Comparison of ENCODE assay signal across 11 cellular contexts in the genomic region with DNA sequence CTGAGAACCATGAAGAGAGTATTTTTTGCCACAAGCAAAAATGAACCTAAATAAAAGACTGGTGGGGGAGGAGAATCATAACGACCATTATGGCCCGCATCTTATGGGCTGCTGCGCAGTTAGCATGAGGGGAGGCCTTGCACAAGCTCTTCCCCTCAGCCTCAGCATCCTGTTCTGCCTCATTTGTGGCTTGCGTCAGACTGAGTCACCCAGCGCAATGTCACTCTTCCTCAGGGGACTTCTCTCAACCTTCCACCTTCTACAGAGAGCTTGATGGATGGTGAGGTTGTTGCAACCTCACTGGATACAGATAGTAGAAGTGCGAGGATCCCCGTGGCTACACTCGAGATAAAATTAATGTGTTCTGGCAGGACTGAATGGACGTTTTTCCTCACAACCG. TPM values are rescaled to one million over a fixed set of nuclear protein-coding genes. Genes with fewer than 3 reads are reported as not detected.
DNase-seq lines count a peak whose midpoint lies in the region; ATAC-seq, FAIRE-seq and TF ChIP-seq lines count a peak whose summit lies in the region.
"Had no signal": no experiment of that assay in that cellular context is flagged by ENCODE, and none has a peak within 500 bp of the region (broad histone marks: within the 10 kb centered on the region; RNA-seq: fewer than 3 reads in every experiment).

No MANE protein-coding gene starts in this region.

- no peaks in the 10 kb centered on the region for H3K79me2 ChIP-seq in HepG2 (ENCODE audit: insufficient read depth, low read length)

- H3K4me1 ChIP-seq in CD4-positive, alpha-beta memory T cell (ENCODE audit: insufficient read depth, low read length) = no peaks in the 10 kb centered on the region
- 0 out of 2 replicates have a peak, but pooled peaks cover 10% of the 10 kb centered on the region for H3K4me1 ChIP-seq in HepG2 (ENCODE audit: insufficient read depth, low read length)
- H3K4me1 ChIP-seq in thyroid gland = no peaks in the 10 kb centered on the region
- H3K4me1 ChIP-seq in prostate gland (replicated peaks) = no peaks in the 10 kb centered on the region
- H3K4me1 ChIP-seq: gastrocnemius medialis had no signal

- TF ChIP-seq CTCF in HepG2 (CRISPR knock-in tag; IDR thresholded peaks at IDR 0.05) (no peak), thyroid gland (IDR thresholded peaks at IDR 0.05) (no peak), prostate gland (IDR thresholded peaks at IDR 0.05) (no peak)

- peak in 3 of 5 donors; percentile 23 to 47 (median 24) for DNase-seq in CD4-positive, alpha-beta memory T cell
- DNase-seq in UCSD-AML1 (lab: John Stamatoyannopoulos, UW; ENCODE audit: unreplicated experiment) = peak; percentile 45
- no peak for DNase-seq in HepG2 (ENCODE audit: low spot score)
- DNase-seq in thyroid gland = no peak
- no peak for DNase-seq in urothelium cell line (ENCODE audit: low spot score)
- DNase-seq in prostate gland (ENCODE audit: low spot score) = no peak
- DNase-seq: activated CD4-positive, CD25-positive, alpha-beta regulatory T cell treated with anti-CD3 and anti-CD28 coated beads, Interleukin-2, amount 50 U/mL, for 72 hours; gastrocnemius medialis had no signal

- TF ChIP-seq POLR2A in HepG2 (IDR thresholded peaks at IDR 0.05; ENCODE audit: insufficient read depth in 1 of 2, low read depth in 2 of 2, low read length in 2 of 2) = no peak
- TF ChIP-seq POLR2A in thyroid gland (IDR thresholded peaks at IDR 0.05) = no peak
- TF ChIP-seq POLR2A in prostate gland (IDR thresholded peaks at IDR 0.05) = no peak

- no peak overlapping the region for H3K4me3 ChIP-seq in CD4-positive, alpha-beta memory T cell (ENCODE audit: low read length in 2 of 2)
- no peak overlapping the region for H3K4me3 ChIP-seq in HepG2 (replicated peaks in 1 of 3; ENCODE audit: insufficient read depth in 1 of 3, low read depth in 2 of 3, low read length in 3 of 3)
- H3K4me3 ChIP-seq in thyroid gland (replicated peaks in 1 of 3) = no peak overlapping the region
- no peak overlapping the region for H3K4me3 ChIP-seq in prostate gland
- H3K4me3 ChIP-seq: gastrocnemius medialis had no signal

- no peak for TF ChIP-seq RAD21 in HepG2 (CRISPR knock-in tag; IDR thresholded peaks at IDR 0.05)

- peaks cover 22 to 36% of the 10 kb centered on the region in 2 donors for H3K36me3 Mint-ChIP-seq in CD4-positive, alpha-beta memory T cell

- H3K27me3 ChIP-seq in CD4-positive, alpha-beta memory T cell (ENCODE audit: insufficient read depth, low read length) = no peaks in the 10 kb centered on the region
- H3K27me3 ChIP-seq in HepG2 (ENCODE audit: control insufficient read depth in 1 of 2, insufficient read depth in 2 of 2, low read length in 2 of 2) (peaks cover 0 to under 1% of the 10 kb centered on the region in 2 experiments; a peak in 1 of 5 replicates), thyroid gland (no peaks in the 10 kb centered on the region), prostate gland (replicated peaks; ENCODE audit: insufficient read depth) (no peaks in the 10 kb centered on the region)

- no TSS peak for BruUV-seq in HepG2 (replicated peaks; lab: Mats Ljungman, UMichigan)

- no peaks in the 10 kb centered on the region for H3K9me3 ChIP-seq in CD4-positive, alpha-beta memory T cell (ENCODE audit: control insufficient read depth in 1 of 2, low read length in 2 of 2)
- H3K9me3 ChIP-seq in HepG2 (ENCODE audit: low read length) (no peaks in the 10 kb centered on the region), thyroid gland (no peaks in the 10 kb centered on the region), prostate gland (no peaks in the 10 kb centered on the region)
- H3K9me3 ChIP-seq: gastrocnemius medialis had no signal

- no peak overlapping the region for H3K4me2 ChIP-seq in HepG2 (ENCODE audit: low read depth, low read length)

- intact Hi-C loops in CD4-positive, alpha-beta memory T cell (cut with micrococcal nuclease) = no loop called here
- intact Hi-C loops in HepG2 (cut with micrococcal nuclease; ENCODE audit: unreplicated experiment) (loop anchor here (1.0 kb wide), 1 partner anchor 8 kb away; no protein-coding TSS in a partner anchor), thyroid gland (cut with DNase I) (no loop called here), prostate gland (cut with DNase I) (no loop called here)

- H3K9ac ChIP-seq in HepG2 (ENCODE audit: insufficient read depth, low read depth, low read length) = no peak overlapping the region

- no peak for TF ChIP-seq EP300 in HepG2 (IDR thresholded peaks at IDR 0.05; ENCODE audit: low read depth in 2 of 2, low read length in 2 of 2)
- no peak for TF ChIP-seq EP300 in HepG2 (CRISPR knock-in tag; IDR thresholded peaks at IDR 0.05; ENCODE audit: borderline replicate concordance)

- no peak overlapping the region for H3K27ac ChIP-seq in CD4-positive, alpha-beta memory T cell (ENCODE audit: low read depth, low read length)
- H3K27ac ChIP-seq in HepG2 (ENCODE audit: extremely low read length, insufficient read depth, low read length) (no peak overlapping the region), thyroid gland (no peak overlapping the region), prostate gland (no peak overlapping the region)
- H3K27ac ChIP-seq: gastrocnemius medialis had no signal

- CTCF ChIA-PET in CD4-positive, alpha-beta memory T cell (lab: Charles Lee; ENCODE audit: partially characterized antibody) = interaction anchor here (1.1 kb wide), 1 partner anchor 9 kb away, joined by 4 read pairs; no protein-coding TSS in a partner anchor
- CTCF ChIA-PET in HepG2 (lab: Yijun Ruan, JAX; ENCODE audit: low intra/inter-chr PET ratio, low total read pairs) = no interaction called here

- H3K27ac Mint-ChIP-seq in CD4-positive, alpha-beta memory T cell = peak overlapping the region; percentile 26 to 81 (median 39)

- ATAC-seq in HG02870 (IDR thresholded peaks at IDR 0.05; ENCODE audit: unreplicated experiment) = peak; percentile 75
- ATAC-seq in HepG2 = no peak
- no peak for ATAC-seq in HG02981 (IDR thresholded peaks at IDR 0.05; ENCODE audit: unreplicated experiment)

- in situ Hi-C loops in HepG2 (cut with HindIII; ENCODE audit: extremely low pct_ligation_motif_present, low pct_unique_long_range_greater_than_20kb) = no loop called here

- WGBS in HepG2 (ENCODE audit: low lambda C conversion rate) = 87% methylated on average over 10 of the region's 10 CpGs
- WGBS in thyroid gland, 2 donors = 77 to 83% methylated on average over 10 of the region's 10 CpGs
- WGBS in prostate gland = 76% methylated on average over 10 of the region's 10 CpGs

- peaks cover 26% of the 10 kb centered on the region for H3K36me3 ChIP-seq in CD4-positive, alpha-beta memory T cell (ENCODE audit: insufficient read depth, low read length)
- peaks cover 2 to 12% of the 10 kb centered on the region in 2 experiments; a peak in 3 of 5 replicates for H3K36me3 ChIP-seq in HepG2 (replicated peaks in 1 of 2; ENCODE audit: control insufficient read depth in 1 of 2, insufficient read depth in 2 of 2, low read length in 2 of 2)
- peaks cover 17 to 26% of the 10 kb centered on the region in 2 donors for H3K36me3 ChIP-seq in thyroid gland
- no peaks in the 10 kb centered on the region for H3K36me3 ChIP-seq in prostate gland

- no peaks in the 10 kb centered on the region for H3K27me3 Mint-ChIP-seq in CD4-positive, alpha-beta memory T cell

- FAIRE-seq in HepG2 (lab: Jason Lieb, UNC) (no peak), urothelium cell line (lab: Jason Lieb, UNC) (no peak)
- FAIRE-seq: G401.6 had no signal

- peaks cover 7 to 16% (median 8%) of the 10 kb centered on the region in 4 donors for H3K4me1 Mint-ChIP-seq in CD4-positive, alpha-beta memory T cell

- no peaks in the 10 kb centered on the region for H4K20me1 ChIP-seq in HepG2 (ENCODE audit: insufficient read depth, low read length)

- no peak overlapping the region for H2AFZ ChIP-seq in HepG2 (ENCODE audit: low read length)

- POLR2A ChIA-PET in CD4-positive, alpha-beta memory T cell (lab: Charles Lee; ENCODE audit: partially characterized antibody) = no interaction called here
- POLR2A ChIA-PET in HepG2 (lab: Yijun Ruan, JAX) = no interaction called here

- no peaks in the 10 kb centered on the region for H3K9me3 Mint-ChIP-seq in CD4-positive, alpha-beta memory T cell

- H3K4me3 Mint-ChIP-seq in CD4-positive, alpha-beta memory T cell = no peak overlapping the region

RNA-seq across cellular contexts. Expression of gene GPR15LG, which starts 16.8 kb away (rescaled TPM):
- total RNA-seq in CD4-positive, alpha-beta memory T cell = not detected
- polyA plus RNA-seq in CD4-positive, alpha-beta memory T cell = not detected
- not detected in 2 replicates for total RNA-seq in HepG2 (2016; rRNA removed; fragmentation: Illumina TruSeq; extraction: Trizol)
- total RNA-seq in HepG2 (2016; cell fraction: cytosol; rRNA removed; fragmentation: Illumina TruSeq; extraction: Trizol; ENCODE audit: low read depth) = not detected in 2 replicates
- total RNA-seq in HepG2 (2016; cell fraction: insoluble cytoplasmic fraction; rRNA removed; fragmentation: Illumina TruSeq; extraction: Trizol) = not detected in 2 replicates
- total RNA-seq in HepG2 (2016; cell fraction: membrane; rRNA removed; fragmentation: Illumina TruSeq; extraction: Trizol) = not detected in 2 replicates
- not detected in 2 replicates for total RNA-seq in HepG2 (2016; cell fraction: nucleus; rRNA removed; fragmentation: Illumina TruSeq; extraction: Trizol)
- polyA plus RNA-seq in HepG2 (2011; rRNA removed) = not detected in 2 replicates
- polyA plus RNA-seq in HepG2 (2011; cell fraction: cytosol; rRNA removed) = not detected in 2 replicates
- polyA plus RNA-seq in HepG2 (2011; cell fraction: nucleus; rRNA removed) = not detected in 2 replicates
- polyA plus RNA-seq in HepG2 (2012) = not detected in 2 replicates
- polyA plus RNA-seq in HepG2 (2016; cell fraction: cytosol; fragmentation: Illumina TruSeq; extraction: Trizol; ENCODE audit: low read depth) = not detected in 2 replicates
- polyA plus RNA-seq in HepG2 (2016; cell fraction: insoluble cytoplasmic fraction; fragmentation: Illumina TruSeq; extraction: Trizol; ENCODE audit: low read depth) = not detected in 2 replicates
- polyA plus RNA-seq in HepG2 (2016; cell fraction: membrane; fragmentation: Illumina TruSeq; extraction: Trizol; ENCODE audit: low read depth) = not detected in 2 replicates
- not detected in 2 replicates for polyA plus RNA-seq in HepG2 (2016; cell fraction: nucleus; fragmentation: Illumina TruSeq; extraction: Trizol; ENCODE audit: insufficient read depth, low read depth)
- polyA minus RNA-seq in HepG2 (2011; rRNA and poly(A)+ RNA removed; ENCODE audit: low replicate concordance) = not detected in 2 replicates
- polyA minus RNA-seq in HepG2 (2011; cell fraction: cytosol; rRNA and poly(A)+ RNA removed) = not detected in 2 replicates
- polyA minus RNA-seq in HepG2 (2011; cell fraction: nucleus; rRNA and poly(A)+ RNA removed) = not detected in 2 replicates
- total RNA-seq in thyroid gland = not detected
- 1 to 10 TPM in 1 of 2 donors, not detected in 1; 3.1 TPM for total RNA-seq in prostate gland

RNA-seq across cellular contexts. Expression of gene GHITM, which starts 17.5 kb away (rescaled TPM):
- 10 to 100 TPM; 83.4 to 88.6 TPM for total RNA-seq in CD4-positive, alpha-beta memory T cell
- polyA plus RNA-seq in CD4-positive, alpha-beta memory T cell = 100 to 1,000 TPM; 258 to 525 TPM
- total RNA-seq in HepG2 (2016; rRNA removed; fragmentation: Illumina TruSeq; extraction: Trizol) (212 and 345 TPM in 2 replicates), thyroid gland (100 to 1,000 TPM; 165 to 251 (median 202) TPM), prostate gland (100 to 1,000 TPM; 122 to 143 TPM)
- 30.2 and 31.6 TPM in 2 replicates for total RNA-seq in HepG2 (2016; cell fraction: cytosol; rRNA removed; fragmentation: Illumina TruSeq; extraction: Trizol; ENCODE audit: low read depth)
- 217 and 359 TPM in 2 replicates for total RNA-seq in HepG2 (2016; cell fraction: insoluble cytoplasmic fraction; rRNA removed; fragmentation: Illumina TruSeq; extraction: Trizol)
- 71.3 and 73.2 TPM in 2 replicates for total RNA-seq in HepG2 (2016; cell fraction: membrane; rRNA removed; fragmentation: Illumina TruSeq; extraction: Trizol)
- total RNA-seq in HepG2 (2016; cell fraction: nucleus; rRNA removed; fragmentation: Illumina TruSeq; extraction: Trizol) = 76.0 and 76.6 TPM in 2 replicates
- 145 and 163 TPM in 2 replicates for polyA plus RNA-seq in HepG2 (2011; rRNA removed)
- polyA plus RNA-seq in HepG2 (2011; cell fraction: cytosol; rRNA removed) = 120 and 156 TPM in 2 replicates
- 20.6 and 30.6 TPM in 2 replicates for polyA plus RNA-seq in HepG2 (2011; cell fraction: nucleus; rRNA removed)
- polyA plus RNA-seq in HepG2 (2012) = 147 and 173 TPM in 2 replicates
- 26.7 and 30.1 TPM in 2 replicates for polyA plus RNA-seq in HepG2 (2016; cell fraction: cytosol; fragmentation: Illumina TruSeq; extraction: Trizol; ENCODE audit: low read depth)
- 287 and 340 TPM in 2 replicates for polyA plus RNA-seq in HepG2 (2016; cell fraction: insoluble cytoplasmic fraction; fragmentation: Illumina TruSeq; extraction: Trizol; ENCODE audit: low read depth)
- polyA plus RNA-seq in HepG2 (2016; cell fraction: membrane; fragmentation: Illumina TruSeq; extraction: Trizol; ENCODE audit: low read depth) = 47.9 and 49.3 TPM in 2 replicates
- 94.0 TPM in 2 replicates for polyA plus RNA-seq in HepG2 (2016; cell fraction: nucleus; fragmentation: Illumina TruSeq; extraction: Trizol; ENCODE audit: insufficient read depth, low read depth)
- 155 and 222 TPM in 2 replicates for polyA minus RNA-seq in HepG2 (2011; rRNA and poly(A)+ RNA removed; ENCODE audit: low replicate concordance)
- 64.6 and 69.6 TPM in 2 replicates for polyA minus RNA-seq in HepG2 (2011; cell fraction: cytosol; rRNA and poly(A)+ RNA removed)
- 31.3 and 40.3 TPM in 2 replicates for polyA minus RNA-seq in HepG2 (2011; cell fraction: nucleus; rRNA and poly(A)+ RNA removed)

RNA-seq across cellular contexts. Expression of gene CDHR1, which starts 37.6 kb away (rescaled TPM):
- under 1 TPM; 0.12 to 0.17 TPM for total RNA-seq in CD4-positive, alpha-beta memory T cell
- polyA plus RNA-seq in CD4-positive, alpha-beta memory T cell = not detected
- total RNA-seq in HepG2 (2016; rRNA removed; fragmentation: Illumina TruSeq; extraction: Trizol) (0.04 TPM in 1 of 2 replicates, not detected in the other), thyroid gland (under 1 TPM in 1 of 4 donors, not detected in 3; 0.17 TPM), prostate gland (under 1 TPM; 0.45 to 0.82 TPM)
- total RNA-seq in HepG2 (2016; cell fraction: cytosol; rRNA removed; fragmentation: Illumina TruSeq; extraction: Trizol; ENCODE audit: low read depth) = not detected in 2 replicates
- total RNA-seq in HepG2 (2016; cell fraction: insoluble cytoplasmic fraction; rRNA removed; fragmentation: Illumina TruSeq; extraction: Trizol) = 0.02 TPM in 1 of 2 replicates, not detected in the other
- not detected in 2 replicates for total RNA-seq in HepG2 (2016; cell fraction: membrane; rRNA removed; fragmentation: Illumina TruSeq; extraction: Trizol)
- total RNA-seq in HepG2 (2016; cell fraction: nucleus; rRNA removed; fragmentation: Illumina TruSeq; extraction: Trizol) = not detected in 2 replicates
- 0.01 and 0.09 TPM in 2 replicates for polyA plus RNA-seq in HepG2 (2011; rRNA removed)
- 0.04 TPM in 1 of 2 replicates, not detected in the other for polyA plus RNA-seq in HepG2 (2011; cell fraction: cytosol; rRNA removed)
- 0.14 and 0.34 TPM in 2 replicates for polyA plus RNA-seq in HepG2 (2011; cell fraction: nucleus; rRNA removed)
- 0.05 TPM in 1 of 2 replicates, not detected in the other for polyA plus RNA-seq in HepG2 (2012)
- polyA plus RNA-seq in HepG2 (2016; cell fraction: cytosol; fragmentation: Illumina TruSeq; extraction: Trizol; ENCODE audit: low read depth) = not detected in 2 replicates
- polyA plus RNA-seq in HepG2 (2016; cell fraction: insoluble cytoplasmic fraction; fragmentation: Illumina TruSeq; extraction: Trizol; ENCODE audit: low read depth) = not detected in 2 replicates
- not detected in 2 replicates for polyA plus RNA-seq in HepG2 (2016; cell fraction: membrane; fragmentation: Illumina TruSeq; extraction: Trizol; ENCODE audit: low read depth)
- 0.23 TPM in 1 of 2 replicates, not detected in the other for polyA plus RNA-seq in HepG2 (2016; cell fraction: nucleus; fragmentation: Illumina TruSeq; extraction: Trizol; ENCODE audit: insufficient read depth, low read depth)
- not detected in 2 replicates for polyA minus RNA-seq in HepG2 (2011; rRNA and poly(A)+ RNA removed; ENCODE audit: low replicate concordance)
- polyA minus RNA-seq in HepG2 (2011; cell fraction: cytosol; rRNA and poly(A)+ RNA removed) = not detected in 2 replicates
- 0.64 TPM in 1 of 2 replicates, not detected in the other for polyA minus RNA-seq in HepG2 (2011; cell fraction: nucleus; rRNA and poly(A)+ RNA removed)

Comparison
In these comparisons a context has a peak if more than half of its experiments do, and no peak if none do; other contexts are left out.
1. DNase-seq: peak in CD4-positive, alpha-beta memory T cell (3 of 5) and UCSD-AML1 (single experiment); none in HepG2 (single experiment), thyroid gland (0 of 2), urothelium cell line (single experiment) and prostate gland (single experiment).